Comparison of ENCODE assay signal across 9 cellular contexts in the genomic region with DNA sequence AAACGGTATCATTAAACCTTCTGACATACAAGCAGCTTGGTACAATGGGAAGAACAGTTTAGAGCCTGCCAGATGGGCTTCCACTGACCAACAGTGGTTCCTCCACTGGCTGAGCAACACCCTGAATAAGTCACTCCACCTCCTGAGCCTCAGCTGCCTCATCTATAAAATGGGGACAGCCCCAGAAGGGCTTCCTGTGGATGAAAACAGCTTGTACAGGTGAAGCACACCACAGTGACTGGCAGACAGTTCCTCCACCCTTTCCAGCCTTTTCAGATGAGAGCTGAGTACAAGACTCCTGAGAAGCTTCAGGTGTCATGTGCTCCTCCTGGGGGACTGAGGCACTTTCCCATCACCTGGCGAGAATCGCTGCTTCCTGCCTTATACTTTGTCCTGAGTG. TPM values are rescaled to one million over a fixed set of nuclear protein-coding genes. Genes with fewer than 3 reads are reported as not detected.
DNase-seq lines count a peak whose midpoint lies in the region; ATAC-seq and TF ChIP-seq lines count a peak whose summit lies in the region.
"Had no signal": no experiment of that assay in that cellular context is flagged by ENCODE, and none has a peak within 500 bp of the region (broad histone marks: within the 10 kb centered on the region; RNA-seq: fewer than 3 reads in every experiment).

No MANE protein-coding gene starts in this region.

- peak overlapping the region; percentile 95 for H3K27ac Mint-ChIP-seq in CD8-positive, alpha-beta T cell
- H3K27ac Mint-ChIP-seq in osteocyte (ENCODE audit: unreplicated experiment): peak overlapping the region; percentile 84

- peak overlapping the region; percentile 75 for H3K27ac ChIP-seq in CD8-positive, alpha-beta T cell (ENCODE audit: low read depth, low read length)
- H3K27ac ChIP-seq in dorsolateral prefrontal cortex (peak overlapping the region in 19 of 59 donors; percentile 7 to 99 (median 94)), tibial nerve (peak overlapping the region in 2 of 4 donors; percentile 98 to 99)

- TF ChIP-seq EP300 in tibial nerve (IDR thresholded peaks at IDR 0.05): no peak

- H3K4me1 ChIP-seq in CD8-positive, alpha-beta T cell (ENCODE audit: insufficient read depth, low read length): peaks cover 75% of the 10 kb centered on the region
- H3K4me1 ChIP-seq in NT2/D1 (ENCODE audit: insufficient read depth, insufficient read length) (peaks cover 30% of the 10 kb centered on the region), tibial nerve (peaks cover 0 to 85% (median 62%) of the 10 kb centered on the region in 4 donors)

- peak overlapping the region; percentile 91 for H3K4me3 Mint-ChIP-seq in CD8-positive, alpha-beta T cell
- peak overlapping the region; percentile 93 for H3K4me3 Mint-ChIP-seq in osteocyte (ENCODE audit: unreplicated experiment)

- CTCF ChIA-PET in CD8-positive, alpha-beta T cell (lab: Charles Lee): interaction anchor here (1.0 to 4.7 kb wide), 4 partner anchors 14 to 100 kb away, joined by 3 to 28 read pairs (median 16); no protein-coding TSS in a partner anchor

- POLR2A ChIA-PET in CD8-positive, alpha-beta T cell (lab: Charles Lee): interaction anchor here (0.6 to 13.3 kb wide), 7 partner anchors 12 to 162 kb away, joined by 3 to 193 read pairs (median 3); a partner anchor contains a TSS

- no peak for TF ChIP-seq CTCF in CD8-positive, alpha-beta T cell (IDR thresholded peaks at IDR 0.05)
- no peak for TF ChIP-seq CTCF in dorsolateral prefrontal cortex (IDR thresholded peaks at IDR 0.05 in 54 of 56, conservative IDR thresholded peaks at IDR 0.05 in 2 of 56; ENCODE audit: low read depth in 1 of 56, partially characterized antibody in 56 of 56)
- TF ChIP-seq CTCF in osteocyte (IDR thresholded peaks at IDR 0.05): no peak
- TF ChIP-seq CTCF in tibial nerve (IDR thresholded peaks at IDR 0.05): no peak

- peak overlapping the region; percentile 93 for H3K9ac ChIP-seq in NT2/D1 (ENCODE audit: insufficient read length, low read depth)

- no peaks in the 10 kb centered on the region for H3K9me3 Mint-ChIP-seq in CD8-positive, alpha-beta T cell
- H3K9me3 Mint-ChIP-seq in osteocyte (ENCODE audit: unreplicated experiment): no peaks in the 10 kb centered on the region

- peaks cover 82% of the 10 kb centered on the region for H3K4me1 Mint-ChIP-seq in CD8-positive, alpha-beta T cell (ENCODE audit: low read depth)
- peaks cover 69% of the 10 kb centered on the region for H3K4me1 Mint-ChIP-seq in osteocyte (ENCODE audit: unreplicated experiment)

- no peak for DNase-seq in CD8-positive, alpha-beta T cell
- DNase-seq in NT2/D1 (ENCODE audit: low read depth, low spot score): no peak
- DNase-seq in dorsolateral prefrontal cortex: no peak
- no peak for DNase-seq in osteocyte (ENCODE audit: extremely low spot score, unreplicated experiment)
- no peak for DNase-seq in NCI-H82 (lab: John Stamatoyannopoulos, UW)
- DNase-seq in tibial nerve (ENCODE audit: low spot score in 2 of 2): no peak
- no peak for DNase-seq in cerebellar nuclear complex (lab: John Stamatoyannopoulos, UW)
- no peak for DNase-seq in NCI-H1436 treated with DMSO at 0.1 percent for 48 hours (lab: John Stamatoyannopoulos, UW)
- DNase-seq: NCI-H1092 had no signal

- H3K36me3 Mint-ChIP-seq in CD8-positive, alpha-beta T cell: peaks cover 52% of the 10 kb centered on the region
- H3K36me3 Mint-ChIP-seq in osteocyte (ENCODE audit: unreplicated experiment): peaks cover 6% of the 10 kb centered on the region

- 61 to 71% methylated on average over 3 of the region's 3 CpGs for WGBS in tibial nerve, 2 donors

- no peak for ATAC-seq in CD8-positive, alpha-beta T cell

- H3K9me3 ChIP-seq in CD8-positive, alpha-beta T cell (ENCODE audit: low read length): no peaks in the 10 kb centered on the region
- H3K9me3 ChIP-seq in NT2/D1 (ENCODE audit: insufficient read depth, low read length) (no peaks in the 10 kb centered on the region), tibial nerve (no peaks in the 10 kb centered on the region)

- no peak for TF ChIP-seq POLR2A in tibial nerve (IDR thresholded peaks at IDR 0.05)

- H3K27me3 Mint-ChIP-seq in CD8-positive, alpha-beta T cell (ENCODE audit: low read depth): no peaks in the 10 kb centered on the region
- H3K27me3 Mint-ChIP-seq in osteocyte (ENCODE audit: unreplicated experiment): no peaks in the 10 kb centered on the region

- H3K36me3 ChIP-seq in CD8-positive, alpha-beta T cell (ENCODE audit: insufficient read depth, low read length): peaks cover 8% of the 10 kb centered on the region
- peaks cover 45% of the 10 kb centered on the region for H3K36me3 ChIP-seq in NT2/D1 (ENCODE audit: insufficient read depth, insufficient read length, low read length)
- peaks cover 0 to 10% (median 0%) of the 10 kb centered on the region in 3 donors for H3K36me3 ChIP-seq in tibial nerve

- H3K27me3 ChIP-seq in CD8-positive, alpha-beta T cell (ENCODE audit: insufficient read depth, low read length): no peaks in the 10 kb centered on the region
- H3K27me3 ChIP-seq in NT2/D1 (ENCODE audit: insufficient read depth, insufficient read length) (no peaks in the 10 kb centered on the region), dorsolateral prefrontal cortex (no peaks in the 10 kb centered on the region), tibial nerve (no peaks in the 10 kb centered on the region)

- H3K4me3 ChIP-seq in CD8-positive, alpha-beta T cell (ENCODE audit: low read depth, low read length): peak overlapping the region; percentile 85
- peak overlapping the region; percentile 90 for H3K4me3 ChIP-seq in NT2/D1 (ENCODE audit: insufficient read length, low read depth)
- H3K4me3 ChIP-seq in dorsolateral prefrontal cortex: peak overlapping the region in 52 of 59 donors; percentile 1 to 100 (median 96)
- H3K4me3 ChIP-seq in tibial nerve: peak overlapping the region in 2 of 4 donors; percentile 88 to 99

- intact Hi-C loops in CD8-positive, alpha-beta T cell (cut with DNase I, micrococcal nuclease): loop anchor here (5.0 to 10.0 kb wide), 2 partner anchors 36 to 268 kb away; partner anchors contain the start of gene UBR4 (in 1 of the 2)
- intact Hi-C loops in dorsolateral prefrontal cortex (cut with DNase I): loop anchor here (5.0 to 10.0 kb wide), 3 partner anchors 36 to 114 kb away; a partner anchor contains a TSS

RNA-seq across cellular contexts. Expression of gene CAPZB, which starts 2.1 kb away (rescaled TPM):
- total RNA-seq in CD8-positive, alpha-beta T cell: 100 to 1,000 TPM; 145 to 151 TPM
- total RNA-seq in dorsolateral prefrontal cortex (100 to 1,000 TPM; 118 to 250 (median 198) TPM), osteocyte (403 and 412 TPM in 2 replicates), tibial nerve (100 to 1,000 TPM in 1 of 4 donors, 10 to 100 TPM in 3; 58.2 to 109 (median 96.7) TPM)
